Comparison of ENCODE assay signal across 28 cellular contexts in genomic region chr3:139283301-139283700, GRCh38.
"Had no signal": no experiment of that assay in that cellular context is flagged by ENCODE, and none has a peak within 500 bp of the region (broad histone marks: within the 10 kb centered on the region; RNA-seq: fewer than 3 reads in every experiment).

No MANE protein-coding gene starts in this region.

- H3K27ac Mint-ChIP-seq: effector memory CD8-positive, alpha-beta T cell; nephron; stimulated activated effector memory CD8-positive, alpha-beta T cell treated with anti-CD3 and anti-CD28 coated beads, Interleukin-12 subunit alpha, Interleukin-12 subunit beta, amount 100 ng/mL, for 72 hours; type B pancreatic cell had no signal

- H3K36me3 ChIP-seq: colonic mucosa, esophagus squamous epithelium, gastrocnemius medialis, heart left ventricle, prostate gland, right atrium auricular region, stomach, thyroid gland had no signal

- H3K4me1 ChIP-seq: colonic mucosa, esophagus squamous epithelium, gastrocnemius medialis, prostate gland, stomach had no signal

- ATAC-seq: effector memory CD8-positive, alpha-beta T cell; gastrocnemius medialis; heart left ventricle; left lobe of liver; naive thymus-derived CD4-positive, alpha-beta T cell; sciatic nerve; stimulated activated effector memory CD8-positive, alpha-beta T cell treated with anti-CD3 and anti-CD28 coated beads, Interleukin-12 subunit alpha, Interleukin-12 subunit beta, amount 100 ng/mL, for 72 hours had no signal

- H3K4me1 Mint-ChIP-seq: naive thymus-derived CD4-positive, alpha-beta T cell; nephron; stimulated activated effector memory CD8-positive, alpha-beta T cell treated with anti-CD3 and anti-CD28 coated beads, Interleukin-12 subunit alpha, Interleukin-12 subunit beta, amount 100 ng/mL, for 72 hours had no signal

- DNase-seq: central memory CD4-positive, alpha-beta T cell; colonic mucosa; dermis blood vessel endothelial cell; effector memory CD8-positive, alpha-beta T cell; erythroblast; esophagus squamous epithelium; gastrocnemius medialis; heart left ventricle; kidney; mesendoderm; midbrain; naive thymus-derived CD4-positive, alpha-beta T cell; stimulated activated CD4-positive, alpha-beta T cell treated with anti-CD3 and anti-CD28 coated beads, Interleukin-12 subunit alpha, Interleukin-12 subunit beta, amount 100 ng/mL, for 4 hours; stimulated activated CD4-positive, alpha-beta T cell treated with anti-CD3 and anti-CD28 coated beads, Interleukin-1b, Interleukin-23, amount 100 ng/mL, for 48 hours; stimulated activated CD4-positive, alpha-beta T cell treated with anti-CD3 and anti-CD28 coated beads, Interleukin-4, amount 100 ng/mL, for 24 hours; stimulated activated naive CD4-positive, alpha-beta T cell treated with Interleukin-2 at 50 U/mL for 16 hours; stomach; thyroid gland had no signal

- H3K27me3 ChIP-seq: colonic mucosa, esophagus squamous epithelium, gastrocnemius medialis, heart left ventricle, hepatocyte, right atrium auricular region, thyroid gland had no signal

- H3K27ac ChIP-seq: colonic mucosa, esophagus squamous epithelium, gastrocnemius medialis, heart left ventricle, hepatocyte, parathyroid adenoma, prostate gland, right atrium auricular region, stomach, thyroid gland had no signal

- H3K9me3 Mint-ChIP-seq: effector memory CD8-positive, alpha-beta T cell; nephron; stimulated activated effector memory CD8-positive, alpha-beta T cell treated with anti-CD3 and anti-CD28 coated beads, Interleukin-12 subunit alpha, Interleukin-12 subunit beta, amount 100 ng/mL, for 72 hours; type B pancreatic cell had no signal

- H3K4me3 Mint-ChIP-seq: effector memory CD8-positive, alpha-beta T cell; naive thymus-derived CD4-positive, alpha-beta T cell; nephron; stimulated activated effector memory CD8-positive, alpha-beta T cell treated with anti-CD3 and anti-CD28 coated beads, Interleukin-12 subunit alpha, Interleukin-12 subunit beta, amount 100 ng/mL, for 72 hours; type B pancreatic cell had no signal

- H3K4me3 ChIP-seq: colonic mucosa, esophagus squamous epithelium, gastrocnemius medialis, heart left ventricle, hepatocyte, prostate gland, right atrium auricular region, smooth muscle cell, stomach, thyroid gland had no signal

- H3K9me3 ChIP-seq: colonic mucosa, esophagus squamous epithelium, gastrocnemius medialis, heart left ventricle, prostate gland, right atrium auricular region, stomach, thyroid gland had no signal

- H3K36me3 Mint-ChIP-seq: naive thymus-derived CD4-positive, alpha-beta T cell; stimulated activated effector memory CD8-positive, alpha-beta T cell treated with anti-CD3 and anti-CD28 coated beads, Interleukin-12 subunit alpha, Interleukin-12 subunit beta, amount 100 ng/mL, for 72 hours; type B pancreatic cell had no signal
